ENCODE assay signal across 8 cellular contexts in the genomic region with DNA sequence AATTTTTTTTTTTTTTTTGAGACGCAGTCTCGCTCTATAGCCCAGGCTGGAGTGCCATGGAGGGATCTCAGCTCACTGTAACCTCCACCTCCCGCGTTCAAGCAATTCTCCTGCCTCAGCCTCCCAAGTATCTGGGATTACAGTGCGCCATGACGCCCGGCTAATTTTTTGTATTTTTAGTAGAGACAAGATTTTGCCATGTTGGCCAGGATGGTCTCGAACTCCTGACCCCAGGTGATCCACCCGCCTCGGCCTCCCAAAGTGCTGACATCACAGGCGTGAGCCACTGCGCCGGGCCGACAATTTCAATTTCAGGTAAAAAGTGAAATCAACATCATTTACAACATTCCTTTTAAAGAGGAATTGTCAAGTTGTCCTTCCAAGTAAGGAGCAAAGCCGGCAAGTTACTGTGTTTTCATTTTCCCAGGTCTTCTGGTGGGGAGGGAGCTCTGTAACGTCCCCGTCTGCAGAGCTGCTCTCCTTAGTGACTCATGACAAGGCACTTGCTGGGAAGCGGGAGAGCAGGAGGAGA. TPM values are rescaled to one million over a fixed set of nuclear protein-coding genes. Genes with fewer than 3 reads are reported as not detected.
DNase-seq lines count a peak whose midpoint lies in the region; ATAC-seq and TF ChIP-seq lines count a peak whose summit lies in the region.

No MANE protein-coding gene starts in this region.

- peak overlapping the region; percentile 82 to 94 (median 90) for H3K27ac ChIP-seq in Peyer's patch
- peak overlapping the region; percentile 86 for H3K27ac ChIP-seq in epithelial cell of prostate
- peak overlapping the region; percentile 93 for H3K27ac ChIP-seq in osteoblast (ENCODE audit: low read depth, low read length)

- H3K9me3 ChIP-seq in Peyer's patch (no peaks in the 10 kb centered on the region), osteoblast (ENCODE audit: low read depth, low read length) (no peaks in the 10 kb centered on the region)

- H3K4me1 Mint-ChIP-seq in activated CD4-positive, alpha-beta T cell treated with anti-CD3 and anti-CD28 coated beads, Interleukin-2, amount 10 ng/mL, durations not matched to agents 24 days and 14 days, result peaks cover 14% of the 10 kb centered on the region

- DNase-seq in activated CD4-positive, alpha-beta T cell treated with anti-CD3 and anti-CD28 coated beads, Interleukin-2, amount 10 ng/mL, durations not matched to agents 24 days and 14 days, result no peak
- DNase-seq in activated CD4-positive, alpha-beta T cell treated with anti-CD3 and anti-CD28 coated beads for 4 hours, result no peak
- no peak for DNase-seq in Peyer's patch
- peak; percentile 5 for DNase-seq in epithelial cell of prostate (ENCODE audit: low read depth, low spot score)
- DNase-seq in osteoblast (ENCODE audit: insufficient read length, low spot score, missing footprints), result peak; percentile 97
- no peak for DNase-seq in DMS153 treated with DMSO at 0.1 percent for 48 hours (lab: John Stamatoyannopoulos, UW; ENCODE audit: unreplicated experiment)
- DNase-seq in NCI-H510A (lab: John Stamatoyannopoulos, UW), result no peak

- H3K27ac Mint-ChIP-seq in activated CD4-positive, alpha-beta T cell treated with anti-CD3 and anti-CD28 coated beads, Interleukin-2, amount 10 ng/mL, durations not matched to agents 24 days and 14 days, result peak overlapping the region; percentile 88

- H3K4me3 Mint-ChIP-seq in activated CD4-positive, alpha-beta T cell treated with anti-CD3 and anti-CD28 coated beads, Interleukin-2, amount 10 ng/mL, durations not matched to agents 24 days and 14 days, result peak overlapping the region; percentile 97

- no peak for ATAC-seq in HG03159 (IDR thresholded peaks at IDR 0.05; ENCODE audit: unreplicated experiment)

- TF ChIP-seq CTCF in Peyer's patch (IDR thresholded peaks at IDR 0.05) (no peak), osteoblast (IDR thresholded peaks at IDR 0.05; ENCODE audit: extremely low read depth, low read depth, low read length) (no peak)

- no peaks in the 10 kb centered on the region for H3K9me3 Mint-ChIP-seq in activated CD4-positive, alpha-beta T cell treated with anti-CD3 and anti-CD28 coated beads, Interleukin-2, amount 10 ng/mL, durations not matched to agents 24 days and 14 days

- peak overlapping the region; percentile 66 for H2AFZ ChIP-seq in osteoblast (ENCODE audit: low read length)

- H3K27me3 ChIP-seq in Peyer's patch, result no peaks in the 10 kb centered on the region
- H3K27me3 ChIP-seq in osteoblast (ENCODE audit: insufficient read depth, low read length), result no peaks in the 10 kb centered on the region

- no peaks in the 10 kb centered on the region for H3K36me3 ChIP-seq in Peyer's patch
- H3K36me3 ChIP-seq in osteoblast (ENCODE audit: insufficient read depth, low read length), result peaks cover 2% of the 10 kb centered on the region

- H3K4me3 ChIP-seq in Peyer's patch (peak overlapping the region; percentile 54 to 99 (median 92)), osteoblast (ENCODE audit: insufficient read depth, low read length) (peak overlapping the region; percentile 91)

- H3K4me2 ChIP-seq in osteoblast (ENCODE audit: insufficient read depth, low read length), result peak overlapping the region; percentile 81

- peaks cover 58% of the 10 kb centered on the region for H3K79me2 ChIP-seq in osteoblast (ENCODE audit: insufficient read depth, low read length)

- H4K20me1 ChIP-seq in osteoblast (ENCODE audit: insufficient read depth, low read length), result peaks cover 31% of the 10 kb centered on the region

- H3K4me1 ChIP-seq in Peyer's patch (peaks cover 0 to 22% (median 5%) of the 10 kb centered on the region in 4 donors), osteoblast (ENCODE audit: insufficient read depth, low read length) (peaks cover 13% of the 10 kb centered on the region)

- H3K27me3 Mint-ChIP-seq in activated CD4-positive, alpha-beta T cell treated with anti-CD3 and anti-CD28 coated beads, Interleukin-2, amount 10 ng/mL, durations not matched to agents 24 days and 14 days, result no peaks in the 10 kb centered on the region

- no peak for TF ChIP-seq POLR2A in Peyer's patch (IDR thresholded peaks at IDR 0.05)

- intact Hi-C loops in activated CD4-positive, alpha-beta T cell treated with anti-CD3 and anti-CD28 coated beads, Interleukin-2, amount 10 ng/mL, durations not matched to agents 24 days and 14 days (cut with micrococcal nuclease), result no loop called here

- peaks cover 16% of the 10 kb centered on the region for H3K36me3 Mint-ChIP-seq in activated CD4-positive, alpha-beta T cell treated with anti-CD3 and anti-CD28 coated beads, Interleukin-2, amount 10 ng/mL, durations not matched to agents 24 days and 14 days (ENCODE audit: low read depth)

RNA-seq across cellular contexts. Expression of a gene that starts 0.9 kb away (rescaled TPM):
- total RNA-seq in activated CD4-positive, alpha-beta T cell treated with anti-CD3 and anti-CD28 coated beads, Interleukin-2, amount 10 ng/mL, durations not matched to agents 24 days and 14 days, result 142 and 147 TPM in 2 replicates
- total RNA-seq in Peyer's patch, result 100 to 1,000 TPM in 3 of 4 donors, 10 to 100 TPM in 1; 77.2 to 911 (median 122) TPM
- 97.8 and 118 TPM in 2 replicates for total RNA-seq in osteoblast

RNA-seq across cellular contexts. Expression of a gene that starts 1.0 kb away (rescaled TPM):
- 0.14 and 0.37 TPM in 2 replicates for total RNA-seq in activated CD4-positive, alpha-beta T cell treated with anti-CD3 and anti-CD28 coated beads, Interleukin-2, amount 10 ng/mL, durations not matched to agents 24 days and 14 days
- not detected for total RNA-seq in Peyer's patch
- total RNA-seq in osteoblast, result 2.9 and 11.5 TPM in 2 replicates

RNA-seq across cellular contexts. Expression of a gene that starts 20.3 kb away (rescaled TPM):
- 3.7 and 5.7 TPM in 2 replicates for total RNA-seq in activated CD4-positive, alpha-beta T cell treated with anti-CD3 and anti-CD28 coated beads, Interleukin-2, amount 10 ng/mL, durations not matched to agents 24 days and 14 days
- total RNA-seq in Peyer's patch, result not detected
- not detected in 2 replicates for total RNA-seq in osteoblast

RNA-seq across cellular contexts. Expression of a gene that starts 30.4 kb away (rescaled TPM):
- 52.8 and 57.8 TPM in 2 replicates for total RNA-seq in activated CD4-positive, alpha-beta T cell treated with anti-CD3 and anti-CD28 coated beads, Interleukin-2, amount 10 ng/mL, durations not matched to agents 24 days and 14 days
- total RNA-seq in Peyer's patch (10 to 100 TPM in 3 of 4 donors, 1 to 10 TPM in 1; 1.7 to 55.4 (median 41.9) TPM), osteoblast (21.0 and 21.5 TPM in 2 replicates)

RNA-seq across cellular contexts. Expression of a gene that starts 30.5 kb away (rescaled TPM):
- 54.7 and 60.2 TPM in 2 replicates for total RNA-seq in activated CD4-positive, alpha-beta T cell treated with anti-CD3 and anti-CD28 coated beads, Interleukin-2, amount 10 ng/mL, durations not matched to agents 24 days and 14 days
- 10 to 100 TPM; 13.9 to 27.2 (median 17.0) TPM for total RNA-seq in Peyer's patch
- 4.7 and 5.6 TPM in 2 replicates for total RNA-seq in osteoblast

Comparison
In these comparisons a context has a peak if more than half of its experiments do, and no peak if none do; other contexts are left out.
1. DNase-seq: peak in epithelial cell of prostate (single experiment) and osteoblast (single experiment); none in activated CD4-positive, alpha-beta T cell treated with anti-CD3 and anti-CD28 coated beads, Interleukin-2, amount 10 ng/mL, durations not matched to agents 24 days and 14 days (single experiment), activated CD4-positive, alpha-beta T cell treated with anti-CD3 and anti-CD28 coated beads for 4 hours (0 of 2), Peyer's patch (0 of 3), DMS153 treated with DMSO at 0.1 percent for 48 hours (single experiment) and NCI-H510A (single experiment).
2. Peak in every context shown above with its lines, with median percentiles within 50 percentile points of each other: H3K27ac ChIP-seq.